In the genomic region with DNA sequence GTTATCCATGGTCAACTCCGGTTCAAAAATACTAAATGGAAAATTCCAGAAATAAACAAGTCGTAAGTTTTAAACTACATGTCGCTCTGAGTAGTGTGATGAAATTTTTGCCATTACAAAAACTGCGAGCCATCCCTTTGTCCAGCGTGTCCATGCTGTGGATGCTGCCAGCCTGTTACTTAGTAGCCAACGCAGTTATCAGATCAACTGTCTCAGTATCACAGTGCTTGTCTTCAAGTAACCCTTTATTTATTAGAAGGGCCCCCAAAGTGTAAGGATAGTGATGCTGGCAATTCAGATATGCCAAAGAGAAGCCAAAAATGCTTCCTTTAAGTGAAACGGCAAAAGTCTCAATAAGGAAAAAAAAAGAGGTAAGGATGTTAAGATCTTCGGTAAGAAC, we compare ENCODE assay signal across 28 cellular contexts.
"Had no signal": no experiment of that assay in that cellular context is flagged by ENCODE, and none has a peak within 500 bp of the region (broad histone marks: within the 10 kb centered on the region; RNA-seq: fewer than 3 reads in every experiment).

No MANE protein-coding gene starts in this region.

- H3K27ac ChIP-seq: foreskin keratinocyte, left lung, neutrophil, ovary, testis, transverse colon, VCaP had no signal

- H3K4me2 ChIP-seq: smooth muscle cell had no signal

- H3K36me3 ChIP-seq: ovary had no signal

- H3K4me1 ChIP-seq: foreskin keratinocyte had no signal

- H3K4me3 Mint-ChIP-seq: activated CD4-positive, alpha-beta memory T cell treated with anti-CD3 and anti-CD28 coated beads, Interleukin-2, amount 10 ng/mL, durations not matched to agents 7 days and 5 days; activated CD4-positive, alpha-beta T cell treated with anti-CD3 and anti-CD28 coated beads, Interleukin-2, amount 10 ng/mL, durations not matched to agents 24 days and 14 days; activated T-cell treated with anti-CD3 and anti-CD28 coated beads, Interleukin-2, amount 50 U/mL, for 4 hours; activated T-helper 17 cell treated with anti-CD3 and anti-CD28 coated beads, Interleukin-2, amount 50 U/mL, for 72 hours; dendritic cell treated with granulocyte-macrophage colony-stimulating factor and Interleukin-4, amounts not matched to agents 40 ng/mL and 50 ng/mL, for 4 days; endodermal cell; nephron progenitor cell had no signal

- H3K9me3 ChIP-seq: left lung, mucosa of descending colon, neutrophil, ovary, testis, transverse colon had no signal

- DNase-seq: activated CD4-positive, alpha-beta memory T cell treated with anti-CD3 and anti-CD28 coated beads, Interleukin-2, amount 10 ng/mL, durations not matched to agents 7 days and 5 days; activated CD4-positive, alpha-beta T cell treated with anti-CD3 and anti-CD28 coated beads, Interleukin-2, amount 10 ng/mL, durations not matched to agents 24 days and 14 days; activated CD8-positive, alpha-beta memory T cell treated with anti-CD3 and anti-CD28 coated beads, Interleukin-2, amount 50 U/mL, for 48 hours; activated gamma-delta T cell treated with Interleukin-2 at 50 U/mL for 16 hours; activated naive CD4-positive, alpha-beta T cell treated with anti-CD3 and anti-CD28 coated beads, Interleukin-2, amount 50 U/mL, for 16 hours; activated T-cell treated with anti-CD3 and anti-CD28 coated beads, Interleukin-2, amount 50 U/mL, for 4 hours; amniotic stem cell; endodermal cell; foreskin keratinocyte; kidney glomerular epithelial cell; left lung; mucosa of descending colon; nephron progenitor cell; ovary; stimulated activated CD4-positive, alpha-beta T cell treated with anti-CD3 and anti-CD28 coated beads, Interleukin-2, amount 100 ng/mL, for 24 hours; stimulated activated naive CD4-positive, alpha-beta T cell treated with Interleukin-2 at 50 U/mL for 16 hours; T-helper 1 cell; testis; transverse colon had no signal

- H3K27me3 Mint-ChIP-seq: activated CD4-positive, alpha-beta memory T cell treated with anti-CD3 and anti-CD28 coated beads, Interleukin-2, amount 10 ng/mL, durations not matched to agents 7 days and 5 days; activated CD4-positive, alpha-beta T cell treated with anti-CD3 and anti-CD28 coated beads, Interleukin-2, amount 10 ng/mL, durations not matched to agents 24 days and 14 days; activated T-helper 17 cell treated with anti-CD3 and anti-CD28 coated beads, Interleukin-2, amount 50 U/mL, for 72 hours; dendritic cell treated with granulocyte-macrophage colony-stimulating factor and Interleukin-4, amounts not matched to agents 40 ng/mL and 50 ng/mL, for 4 days; progenitor cell of endocrine pancreas had no signal

- H3K27ac Mint-ChIP-seq: activated CD4-positive, alpha-beta memory T cell treated with anti-CD3 and anti-CD28 coated beads, Interleukin-2, amount 10 ng/mL, durations not matched to agents 7 days and 5 days; activated CD4-positive, alpha-beta T cell treated with anti-CD3 and anti-CD28 coated beads, Interleukin-2, amount 10 ng/mL, durations not matched to agents 24 days and 14 days; endodermal cell; nephron progenitor cell had no signal

- H3K4me3 ChIP-seq: left lung, lung, mucosa of descending colon, ovary, smooth muscle cell, testis, transverse colon had no signal

- H3K9me3 Mint-ChIP-seq: activated CD4-positive, alpha-beta memory T cell treated with anti-CD3 and anti-CD28 coated beads, Interleukin-2, amount 10 ng/mL, durations not matched to agents 7 days and 5 days; activated CD4-positive, alpha-beta T cell treated with anti-CD3 and anti-CD28 coated beads, Interleukin-2, amount 10 ng/mL, durations not matched to agents 24 days and 14 days; activated T-cell treated with anti-CD3 and anti-CD28 coated beads, Interleukin-2, amount 50 U/mL, for 4 hours; activated T-helper 17 cell treated with anti-CD3 and anti-CD28 coated beads, Interleukin-2, amount 50 U/mL, for 72 hours; dendritic cell treated with granulocyte-macrophage colony-stimulating factor and Interleukin-4, amounts not matched to agents 40 ng/mL and 50 ng/mL, for 4 days; endodermal cell; nephron progenitor cell had no signal

- ATAC-seq: activated CD4-positive, CD25-positive, alpha-beta regulatory T cell treated with anti-CD3 and anti-CD28 coated beads, Interleukin-2, amount 50 U/mL, for 24 hours; activated T-cell treated with anti-CD3 and anti-CD28 coated beads, Interleukin-2, amount 50 U/mL, for 4 hours; activated T-helper 17 cell treated with anti-CD3 and anti-CD28 coated beads, Interleukin-2, amount 50 U/mL, for 72 hours; esophagus mucosa; foreskin keratinocyte; left lung; mucosa of descending colon had no signal

- H3K27me3 ChIP-seq: foreskin keratinocyte, left lung, neutrophil, ovary, testis, transverse colon had no signal
